In the genomic region with DNA sequence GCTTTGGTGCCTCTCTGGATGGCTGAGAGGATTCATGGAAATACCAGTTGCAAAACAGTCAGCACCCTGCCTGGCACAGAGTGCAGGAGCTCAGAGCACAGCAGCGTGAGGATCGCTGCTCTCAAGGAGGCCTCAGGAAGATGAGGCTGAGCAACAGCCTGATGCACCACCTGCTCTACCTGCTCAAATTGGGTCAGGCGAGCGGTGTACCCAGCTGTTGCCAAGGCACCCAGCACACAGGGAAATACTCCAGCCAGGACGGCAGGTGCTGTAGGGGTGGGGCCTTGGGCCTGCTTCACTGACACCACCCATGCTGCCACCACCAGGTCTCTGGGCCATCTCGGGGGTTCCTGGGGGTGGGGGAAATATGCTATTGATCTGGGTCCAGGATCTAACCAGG, we compare ENCODE assay signal across 8 cellular contexts. TPM values are rescaled to one million over a fixed set of nuclear protein-coding genes. Genes with fewer than 3 reads are reported as not detected.
DNase-seq lines count a peak whose midpoint lies in the region; ATAC-seq and TF ChIP-seq lines count a peak whose summit lies in the region.

No MANE protein-coding gene starts in this region.

- H3K4me1 ChIP-seq in body of pancreas: peaks cover 81% of the 10 kb centered on the region
- H3K4me1 ChIP-seq in ovary (ENCODE audit: insufficient read depth): peaks cover 62% of the 10 kb centered on the region
- H3K4me1 ChIP-seq in neuronal stem cell (ENCODE audit: control insufficient read depth in 2 of 2, insufficient read depth in 1 of 2, low read depth in 1 of 2, low read length in 2 of 2): peaks cover 39 to 45% of the 10 kb centered on the region in 2 donors

- DNase-seq in DMS79 treated with DMSO at 0.1 percent for 48 hours (lab: John Stamatoyannopoulos, UW) (peak; percentile 79), NCI-H2171 (lab: John Stamatoyannopoulos, UW) (peak; percentile 94), body of pancreas (peak; percentile 84 to 93 (median 90)), ovary (peak in 2 of 5 donors; percentile 24 to 27), ureter (ENCODE audit: low spot score) (no peak), neuronal stem cell (ENCODE audit: low spot score) (no peak)

- no peak overlapping the region for H3K14ac ChIP-seq in neuronal stem cell (ENCODE audit: low read length)

- H3K4ac ChIP-seq in neuronal stem cell (ENCODE audit: low read length): no peak overlapping the region

- H3K27ac ChIP-seq in body of pancreas (peak overlapping the region; percentile 83 to 97 (median 89)), ovary (no peak overlapping the region), neuronal stem cell (replicated peaks; ENCODE audit: low read length) (no peak overlapping the region)

- no peak overlapping the region for H2AK5ac ChIP-seq in neuronal stem cell (ENCODE audit: low read depth, low read length)

- TF ChIP-seq POLR2A in body of pancreas (IDR thresholded peaks at IDR 0.05) (peak in 1 of 3 donors; percentile 31), ovary (IDR thresholded peaks at IDR 0.05) (no peak)

- H2BK5ac ChIP-seq in neuronal stem cell (ENCODE audit: low read length): no peak overlapping the region

- H2BK15ac ChIP-seq in neuronal stem cell (ENCODE audit: low read length): no peak overlapping the region

- H3K79me1 ChIP-seq in neuronal stem cell (ENCODE audit: low read depth, low read length): peaks cover 22% of the 10 kb centered on the region

- H2AFZ ChIP-seq in neuronal stem cell (ENCODE audit: low read length): no peak overlapping the region

- no peak overlapping the region for H3K23ac ChIP-seq in neuronal stem cell (ENCODE audit: low read depth, low read length, poor library complexity)

- intact Hi-C loops in body of pancreas (cut with DNase I) (no loop called here), ovary (cut with DNase I) (loop anchor here in 1 of 4 donors (5.0 kb wide), 1 partner anchor 34 kb away; no protein-coding TSS in a partner anchor)

- no peak overlapping the region for H3K18ac ChIP-seq in neuronal stem cell (ENCODE audit: low read length)

- H4K8ac ChIP-seq in neuronal stem cell (ENCODE audit: low read depth, low read length): no peak overlapping the region

- no peak for TF ChIP-seq EP300 in ovary (IDR thresholded peaks at IDR 0.05)

- ATAC-seq in body of pancreas: peak; percentile 31
- no peak for ATAC-seq in GM21576 (IDR thresholded peaks at IDR 0.05; ENCODE audit: unreplicated experiment)
- ATAC-seq in GM21786 (IDR thresholded peaks at IDR 0.05; ENCODE audit: unreplicated experiment): no peak

- H3K9me3 ChIP-seq in body of pancreas (no peaks in the 10 kb centered on the region), ovary (no peaks in the 10 kb centered on the region), neuronal stem cell (replicated peaks in 1 of 2; ENCODE audit: control insufficient read depth in 2 of 2, insufficient read depth in 1 of 2, low read depth in 1 of 2, low read length in 2 of 2) (no peaks in the 10 kb centered on the region)

- H3K4me2 ChIP-seq in neuronal stem cell (ENCODE audit: insufficient read depth, low read length, poor library complexity, severe bottlenecking): no peak overlapping the region

- H3K4me3 ChIP-seq in body of pancreas (no peak overlapping the region), ovary (peak overlapping the region; percentile 89), neuronal stem cell (ENCODE audit: low read length in 2 of 2) (no peak overlapping the region)

- no peak overlapping the region for H2BK120ac ChIP-seq in neuronal stem cell (ENCODE audit: low read depth, low read length)

- TF ChIP-seq CTCF in body of pancreas (IDR thresholded peaks at IDR 0.05) (no peak), ovary (IDR thresholded peaks at IDR 0.05) (no peak)

- whole genome bisulfite sequencing in body of pancreas, 2 donors: 0 to 25% methylated on average over 1 to 6 of the region's 6 CpGs
- WGBS in ovary, 3 donors: 72 to 90% (median 83%) methylated on average over 5 to 6 of the region's 6 CpGs
- WGBS in neuronal stem cell (ENCODE audit: extremely low coverage in 2 of 2, insufficient read length in 2 of 2, insufficient replicate concordance in 1 of 2), 2 donors: no CpG with 5 or more reads among the region's 6 CpGs

- no peak overlapping the region for H4K91ac ChIP-seq in neuronal stem cell (ENCODE audit: low read depth, low read length, poor library complexity)

- no peaks in the 10 kb centered on the region for H3K27me3 ChIP-seq in body of pancreas
- H3K27me3 ChIP-seq in ovary: no peaks in the 10 kb centered on the region
- H3K27me3 ChIP-seq in neuronal stem cell (ENCODE audit: control insufficient read depth in 3 of 3, insufficient read depth in 3 of 3, low read depth in 1 of 3, low read length in 3 of 3): no peaks in the 10 kb centered on the region

- H3K36me3 ChIP-seq in body of pancreas (replicated peaks in 1 of 2; ENCODE audit: insufficient read depth in 1 of 2, low read depth in 2 of 2): no peaks in the 10 kb centered on the region
- no peaks in the 10 kb centered on the region for H3K36me3 ChIP-seq in ovary
- peaks cover 0 to 9% of the 10 kb centered on the region in 2 donors for H3K36me3 ChIP-seq in neuronal stem cell (replicated peaks in 1 of 2; ENCODE audit: control insufficient read depth in 2 of 2, insufficient read depth in 2 of 2, low read length in 2 of 2)

- H2BK12ac ChIP-seq in neuronal stem cell (ENCODE audit: low read length): no peak overlapping the region

- H3K9ac ChIP-seq in neuronal stem cell (ENCODE audit: low read depth, low read length, poor library complexity): no peak overlapping the region

RNA-seq across cellular contexts. Expression of gene EEIG1, which starts 4.3 kb away (rescaled TPM):
- total RNA-seq in body of pancreas (10 to 100 TPM; 41.9 to 42.0 TPM), ovary (100 to 1,000 TPM in 2 of 7 donors, 10 to 100 TPM in 4, 1 to 10 TPM in 1; 8.6 to 104 (median 76.0) TPM), ureter (99.6 TPM)
- 10 to 100 TPM; 17.9 to 20.8 TPM for polyA plus RNA-seq in ovary
- 22.0 TPM for polyA plus RNA-seq in neuronal stem cell (2013, experiment 1 of 2)
- polyA plus RNA-seq in neuronal stem cell (2013, experiment 2 of 2): 22.8 TPM

RNA-seq across cellular contexts. Expression of gene DPM2, which starts 38.8 kb away (rescaled TPM):
- total RNA-seq in body of pancreas (10 to 100 TPM; 23.3 to 39.9 TPM), ovary (10 to 100 TPM; 10.6 to 37.1 (median 27.8) TPM), ureter (41.1 TPM)
- 10 to 100 TPM; 22.7 to 27.2 TPM for polyA plus RNA-seq in ovary
- polyA plus RNA-seq in neuronal stem cell (2013, experiment 1 of 2): 27.5 TPM
- 25.3 TPM for polyA plus RNA-seq in neuronal stem cell (2013, experiment 2 of 2)

RNA-seq across cellular contexts. Expression of gene PIP5KL1, which starts 45.9 kb away (rescaled TPM):
- total RNA-seq in body of pancreas: 1 to 10 TPM; 1.3 to 2.6 TPM
- total RNA-seq in ovary: 1 to 10 TPM in 6 of 7 donors, under 1 TPM in 1; 0.48 to 4.0 (median 2.0) TPM
- polyA plus RNA-seq in ovary: under 1 TPM; 0.10 to 0.35 TPM
- 3.3 TPM for total RNA-seq in ureter
- polyA plus RNA-seq in neuronal stem cell (2013, experiment 1 of 2): 2.4 TPM
- 2.5 TPM for polyA plus RNA-seq in neuronal stem cell (2013, experiment 2 of 2)

RNA-seq across cellular contexts. Expression of gene ST6GALNAC4, which starts 59.7 kb away (rescaled TPM):
- total RNA-seq in body of pancreas (10 to 100 TPM; 36.6 to 63.8 TPM), ovary (10 to 100 TPM; 29.5 to 58.4 (median 46.4) TPM), ureter (25.8 TPM)
- polyA plus RNA-seq in ovary: 10 to 100 TPM in 1 of 2 donors, 1 to 10 TPM in 1; 2.2 to 34.0 TPM
- polyA plus RNA-seq in neuronal stem cell (2013, experiment 1 of 2): 11.3 TPM
- polyA plus RNA-seq in neuronal stem cell (2013, experiment 2 of 2): 12.7 TPM

Comparison
In these comparisons a context has a peak if more than half of its experiments do, and no peak if none do; other contexts are left out.
1. DNase-seq: peak in DMS79 treated with DMSO at 0.1 percent for 48 hours (single experiment), NCI-H2171 (single experiment) and body of pancreas (4 of 4); none in ureter (single experiment) and neuronal stem cell (single experiment).
2. H3K27ac ChIP-seq: peak in body of pancreas (4 of 4); none in ovary (0 of 2) and neuronal stem cell (single experiment).